1 cellular context compared by ENCODE assay signal in the genomic region with DNA sequence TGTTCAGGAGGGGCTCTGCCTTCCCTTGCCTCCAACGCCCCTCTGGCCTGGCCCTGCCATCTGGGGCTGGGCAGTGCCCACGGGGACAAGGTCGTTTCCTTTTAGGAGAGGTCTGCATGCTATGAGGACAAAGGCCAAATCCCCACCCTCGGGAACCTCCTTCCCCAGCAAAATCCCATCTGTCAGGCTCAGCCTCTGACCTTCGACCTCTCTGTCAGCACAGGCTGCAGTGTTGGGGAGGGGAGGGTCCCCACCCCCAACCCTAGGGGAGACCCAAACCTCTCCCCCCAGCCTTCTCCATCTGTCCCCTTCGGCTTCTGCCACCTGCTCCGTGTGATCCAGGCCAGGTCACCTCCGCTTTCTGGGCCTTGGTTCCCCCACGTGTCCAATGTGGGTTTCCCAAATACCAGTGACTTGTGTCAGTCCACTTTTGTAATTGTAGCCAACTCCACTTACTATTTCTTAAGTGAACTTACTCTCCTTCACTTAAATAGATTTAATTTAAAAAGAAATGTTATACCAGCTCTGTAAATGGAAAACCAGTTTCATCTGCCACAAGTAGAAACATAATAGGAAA.
TF ChIP-seq lines count a peak whose summit lies in the region.

No MANE protein-coding gene starts in this region.

TF ChIP-seq in IMR-90, 13 proteins besides CTCF, POLR2A, EP300 and RAD21:
- no peak for TF ChIP-seq CHD1 (IDR thresholded peaks at IDR 0.05; ENCODE audit: low read depth, low read length)
- TF ChIP-seq, protein P1, sequence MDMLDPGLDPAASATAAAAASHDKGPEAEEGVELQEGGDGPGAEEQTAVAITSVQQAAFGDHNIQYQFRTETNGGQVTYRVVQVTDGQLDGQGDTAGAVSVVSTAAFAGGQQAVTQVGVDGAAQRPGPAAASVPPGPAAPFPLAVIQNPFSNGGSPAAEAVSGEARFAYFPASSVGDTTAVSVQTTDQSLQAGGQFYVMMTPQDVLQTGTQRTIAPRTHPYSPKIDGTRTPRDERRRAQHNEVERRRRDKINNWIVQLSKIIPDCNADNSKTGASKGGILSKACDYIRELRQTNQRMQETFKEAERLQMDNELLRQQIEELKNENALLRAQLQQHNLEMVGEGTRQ (IDR thresholded peaks at IDR 0.05; ENCODE audit: low read depth, low read length), result peak; percentile 50; the same call in 1 of the 2 replicates
